9 cellular contexts compared by ENCODE assay signal in the genomic region with DNA sequence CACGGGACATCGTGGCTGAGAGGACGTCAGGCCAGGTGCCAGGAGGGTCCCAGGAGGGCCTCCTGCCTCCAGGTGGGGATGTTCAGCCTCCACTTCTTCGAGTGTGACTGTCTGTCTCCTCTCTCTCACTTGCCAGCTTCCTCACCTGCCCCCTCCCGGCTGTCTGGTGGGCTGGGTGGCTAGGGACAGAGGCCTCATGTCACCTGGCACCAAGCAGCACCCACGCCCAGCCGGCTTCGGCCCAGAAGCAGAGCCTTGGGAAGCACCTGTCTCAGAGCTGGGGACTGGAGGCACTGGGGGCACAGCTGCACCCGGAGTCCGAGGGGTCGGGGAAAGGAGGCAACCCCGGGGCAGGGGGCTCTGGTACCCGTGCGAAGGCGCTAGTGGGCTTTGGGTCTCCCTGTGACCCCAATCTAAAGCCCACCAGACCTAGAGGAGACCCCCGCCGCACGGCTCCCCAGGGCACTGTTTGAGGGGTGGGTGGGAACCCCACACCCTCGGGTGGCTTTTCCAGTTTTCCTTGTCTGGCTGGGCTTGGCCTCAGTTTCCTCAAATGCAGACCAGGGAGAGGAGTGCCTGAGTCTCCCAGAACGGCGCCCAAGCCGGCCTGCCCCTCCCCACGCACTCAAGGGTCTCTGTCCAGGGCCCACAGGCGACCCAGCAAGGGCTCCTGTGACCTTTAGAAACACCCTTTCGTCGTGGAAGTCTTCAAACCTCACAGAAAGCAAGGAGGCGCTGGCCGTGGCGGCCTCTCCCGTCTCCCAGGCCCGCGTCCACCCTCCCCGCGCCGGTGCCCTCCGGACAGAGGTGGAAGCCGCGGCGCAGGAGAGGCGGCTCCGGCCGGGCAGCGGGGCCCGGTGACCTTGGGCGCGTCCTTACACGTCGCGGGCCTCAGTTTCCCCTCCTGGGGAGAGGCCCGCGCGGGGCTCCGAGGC. TPM values are rescaled to one million over a fixed set of nuclear protein-coding genes. Genes with fewer than 3 reads are reported as not detected.
DNase-seq lines count a peak whose midpoint lies in the region; ATAC-seq lines count a peak whose summit lies in the region.
"Had no signal": no experiment of that assay in that cellular context is flagged by ENCODE, and none has a peak within 500 bp of the region (broad histone marks: within the 10 kb centered on the region; RNA-seq: fewer than 3 reads in every experiment).

No MANE protein-coding gene starts in this region.

- intact Hi-C loops in activated naive CD4-positive, alpha-beta T cell treated with anti-CD3 and anti-CD28 coated beads for 36 hours (cut with micrococcal nuclease): loop anchor here (2.0 kb wide), 1 partner anchor 40 kb away; no protein-coding TSS in a partner anchor
- intact Hi-C loops in sciatic nerve (cut with DNase I): no loop called here

- peak; percentile 17 for DNase-seq in activated naive CD4-positive, alpha-beta T cell treated with anti-CD3 and anti-CD28 coated beads for 36 hours
- no peak for DNase-seq in activated naive CD4-positive, alpha-beta T cell (lab: John Stamatoyannopoulos, UW)
- DNase-seq in NCI-H510A treated with DMSO at 0.1 percent for 48 hours (lab: John Stamatoyannopoulos, UW): peak; percentile 31
- no peak for DNase-seq in effector memory CD8-positive, alpha-beta T cell
- peak; percentile 29 for DNase-seq in superior temporal gyrus (ENCODE audit: extremely low spot score)
- no peak for DNase-seq in putamen (ENCODE audit: low spot score)
- no peak for DNase-seq in sciatic nerve (ENCODE audit: low spot score)
- no peak for DNase-seq in NCI-H446 treated with DMSO at 0.1 percent for 48 hours (lab: John Stamatoyannopoulos, UW)

- no peak for ATAC-seq in effector memory CD8-positive, alpha-beta T cell (replicated peaks)
- ATAC-seq in sciatic nerve: no peak

- CTCF ChIA-PET in activated naive CD4-positive, alpha-beta T cell treated with anti-CD3 and anti-CD28 coated beads for 36 hours (lab: Charles Lee): no interaction called here

- H3K27me3 Mint-ChIP-seq in activated naive CD4-positive, alpha-beta T cell treated with anti-CD3 and anti-CD28 coated beads for 36 hours (ENCODE audit: low read depth): peaks cover 22% of the 10 kb centered on the region
- peaks cover 0 to 11% of the 10 kb centered on the region in 2 donors for H3K27me3 Mint-ChIP-seq in effector memory CD8-positive, alpha-beta T cell

- H3K4me3 Mint-ChIP-seq in activated naive CD4-positive, alpha-beta T cell treated with anti-CD3 and anti-CD28 coated beads for 36 hours: peak overlapping the region; percentile 12
- peak overlapping the region; percentile 45 to 59 for H3K4me3 Mint-ChIP-seq in effector memory CD8-positive, alpha-beta T cell

- H3K4me1 Mint-ChIP-seq in activated naive CD4-positive, alpha-beta T cell treated with anti-CD3 and anti-CD28 coated beads for 36 hours (ENCODE audit: low read depth): peaks cover 9% of the 10 kb centered on the region
- peaks cover under 1 to 7% of the 10 kb centered on the region in 2 donors for H3K4me1 Mint-ChIP-seq in effector memory CD8-positive, alpha-beta T cell (ENCODE audit: low read depth in 2 of 2)

- no peak overlapping the region for H3K27ac Mint-ChIP-seq in activated naive CD4-positive, alpha-beta T cell treated with anti-CD3 and anti-CD28 coated beads for 36 hours
- no peak overlapping the region for H3K27ac Mint-ChIP-seq in effector memory CD8-positive, alpha-beta T cell

- no peaks in the 10 kb centered on the region for H3K9me3 Mint-ChIP-seq in activated naive CD4-positive, alpha-beta T cell treated with anti-CD3 and anti-CD28 coated beads for 36 hours
- no peaks in the 10 kb centered on the region for H3K9me3 Mint-ChIP-seq in effector memory CD8-positive, alpha-beta T cell

- H3K36me3 Mint-ChIP-seq in activated naive CD4-positive, alpha-beta T cell treated with anti-CD3 and anti-CD28 coated beads for 36 hours (ENCODE audit: low read depth): no peaks in the 10 kb centered on the region
- H3K36me3 Mint-ChIP-seq in effector memory CD8-positive, alpha-beta T cell (ENCODE audit: insufficient read depth): peaks cover 8% of the 10 kb centered on the region

RNA-seq across cellular contexts. Expression of gene HCN2, which starts 0.7 kb away (rescaled TPM):
- total RNA-seq in activated naive CD4-positive, alpha-beta T cell treated with anti-CD3 and anti-CD28 coated beads for 36 hours: under 1 TPM; 0.41 to 0.49 TPM
- 0.27 TPM for total RNA-seq in sciatic nerve

RNA-seq across cellular contexts. Expression of gene BSG, which starts 16.6 kb away (rescaled TPM):
- total RNA-seq in activated naive CD4-positive, alpha-beta T cell treated with anti-CD3 and anti-CD28 coated beads for 36 hours: 100 to 1,000 TPM; 160 to 161 TPM
- 246 TPM for total RNA-seq in sciatic nerve

RNA-seq across cellular contexts. Expression of gene POLRMT, which starts 44.3 kb away (rescaled TPM):
- total RNA-seq in activated naive CD4-positive, alpha-beta T cell treated with anti-CD3 and anti-CD28 coated beads for 36 hours: 10 to 100 TPM; 63.8 to 65.6 TPM
- 36.1 TPM for total RNA-seq in sciatic nerve

RNA-seq across cellular contexts. Expression of gene GZMM, which starts 45.2 kb away (rescaled TPM):
- total RNA-seq in activated naive CD4-positive, alpha-beta T cell treated with anti-CD3 and anti-CD28 coated beads for 36 hours: 10 to 100 TPM; 20.7 TPM
- 1.4 TPM for total RNA-seq in sciatic nerve

RNA-seq across cellular contexts. Expression of gene FGF22, which starts 50.7 kb away (rescaled TPM):
- total RNA-seq in activated naive CD4-positive, alpha-beta T cell treated with anti-CD3 and anti-CD28 coated beads for 36 hours: not detected
- total RNA-seq in sciatic nerve: 3.2 TPM
- total RNA-seq: G401 had no signal

Comparison
In these comparisons a context has a peak if more than half of its experiments do, and no peak if none do; other contexts are left out.
1. DNase-seq: peak in activated naive CD4-positive, alpha-beta T cell treated with anti-CD3 and anti-CD28 coated beads for 36 hours (single experiment), NCI-H510A treated with DMSO at 0.1 percent for 48 hours (single experiment) and superior temporal gyrus (single experiment); none in activated naive CD4-positive, alpha-beta T cell (0 of 4), effector memory CD8-positive, alpha-beta T cell (0 of 3), putamen (single experiment), sciatic nerve (single experiment) and NCI-H446 treated with DMSO at 0.1 percent for 48 hours (single experiment).